In genomic region chr18:23998018-23998417, GRCh38 we compare ENCODE assay signal across 16 cellular contexts. TPM values are rescaled to one million over a fixed set of nuclear protein-coding genes. Genes with fewer than 3 reads are reported as not detected.
DNase-seq lines count a peak whose midpoint lies in the region; ATAC-seq and TF ChIP-seq lines count a peak whose summit lies in the region.
"Had no signal": no experiment of that assay in that cellular context is flagged by ENCODE, and none has a peak within 500 bp of the region (broad histone marks: within the 10 kb centered on the region; RNA-seq: fewer than 3 reads in every experiment).

No MANE protein-coding gene starts in this region.

- H3K4me2 ChIP-seq in OCI-LY7 (ENCODE audit: low read length) (peak overlapping the region; percentile 41), mammary epithelial cell (ENCODE audit: insufficient read depth, low read depth, low read length) (no peak overlapping the region)
- H3K4me2 ChIP-seq: A549; BLaER1 treated with 17β-estradiol and CSF1 and Interleukin-3, amounts not matched to agents 10 nM and 100 nM; KMS-11 had no signal

- H3K4me3 ChIP-seq in OCI-LY7 (ENCODE audit: low read depth, low read length, poor library complexity, severe bottlenecking) (no peak overlapping the region), mammary epithelial cell (replicated peaks in 1 of 3; ENCODE audit: insufficient read depth in 1 of 3, low read depth in 2 of 3, low read length in 3 of 3) (no peak overlapping the region), right atrium auricular region (no peak overlapping the region)
- H3K4me3 ChIP-seq: A549; BLaER1 treated with 17β-estradiol and CSF1 and Interleukin-3, amounts not matched to agents 10 nM and 100 nM; PC-9; SJCRH30 had no signal

- intact Hi-C loops in OCI-LY7 (cut with micrococcal nuclease; ENCODE audit: unreplicated experiment) (no loop called here), mammary epithelial cell (cut with micrococcal nuclease) (loop anchor here (1.0 kb wide), 2 partner anchors 16 to 78 kb away; partner anchors contain the start of gene TTC39C)

- peak overlapping the region; percentile 57 for H2AFZ ChIP-seq in OCI-LY7 (ENCODE audit: low read length)
- H2AFZ ChIP-seq in mammary epithelial cell (ENCODE audit: low read depth, low read length) = no peak overlapping the region
- H2AFZ ChIP-seq: PC-9 had no signal

- H3K4me3 Mint-ChIP-seq in activated naive CD8-positive, alpha-beta T cell treated with anti-CD3 and anti-CD28 coated beads, Interleukin-2, amount 50 U/mL, for 24 hours = no peak overlapping the region

- no peaks in the 10 kb centered on the region for H3K27me3 Mint-ChIP-seq in activated naive CD8-positive, alpha-beta T cell treated with anti-CD3 and anti-CD28 coated beads, Interleukin-2, amount 50 U/mL, for 24 hours

- H3K79me2 ChIP-seq in OCI-LY7 (ENCODE audit: insufficient read depth, low read depth, low read length) = no peaks in the 10 kb centered on the region
- no peaks in the 10 kb centered on the region for H3K79me2 ChIP-seq in mammary epithelial cell (ENCODE audit: insufficient read depth, low read length)

- WGBS in mammary epithelial cell (ENCODE audit: low coverage, missing lambda C conversion rate) = 100% methylated on average over 2 of the region's 2 CpGs

- H3K36me3 ChIP-seq in OCI-LY7 (ENCODE audit: insufficient read depth, low read length) (no peaks in the 10 kb centered on the region), mammary epithelial cell (ENCODE audit: insufficient read depth, low read length) (no peaks in the 10 kb centered on the region), right atrium auricular region (no peaks in the 10 kb centered on the region)
- H3K36me3 ChIP-seq: BLaER1 treated with 17β-estradiol and CSF1 and Interleukin-3, amounts not matched to agents 10 nM and 100 nM; SJCRH30 had no signal

- BruUV-seq in OCI-LY7 (replicated peaks; lab: Mats Ljungman, UMichigan) = no TSS peak
- BruUV-seq in mammary epithelial cell (replicated peaks; lab: Mats Ljungman, UMichigan) = no TSS peak

- H3K9me2 ChIP-seq in OCI-LY7 (ENCODE audit: insufficient read depth, low read length) = no peaks in the 10 kb centered on the region

- H3K27me3 ChIP-seq in mammary epithelial cell (ENCODE audit: insufficient read depth, low read length) (no peaks in the 10 kb centered on the region), right atrium auricular region (no peaks in the 10 kb centered on the region)
- H3K27me3 ChIP-seq: BLaER1 treated with 17β-estradiol and CSF1 and Interleukin-3, amounts not matched to agents 10 nM and 100 nM; SJCRH30 had no signal

- ATAC-seq in activated naive CD8-positive, alpha-beta T cell treated with anti-CD3 and anti-CD28 coated beads, Interleukin-2, amount 50 U/mL, for 24 hours = no peak
- ATAC-seq: A549 had no signal

- POLR2A ChIA-PET in OCI-LY7 (lab: Charles Lee) = interaction anchor here (0.6 to 1.2 kb wide), 10 partner anchors 9 to 399 kb away, joined by 3 to 11 read pairs (median 3); no protein-coding TSS in a partner anchor

- no peaks in the 10 kb centered on the region for H3K9me3 Mint-ChIP-seq in activated naive CD8-positive, alpha-beta T cell treated with anti-CD3 and anti-CD28 coated beads, Interleukin-2, amount 50 U/mL, for 24 hours

- dilution Hi-C loops in mammary epithelial cell (cut with HindIII; ENCODE audit: low sequenced_read_pairs) = no loop called here

- H3K4me1 ChIP-seq in OCI-LY7 (ENCODE audit: insufficient read depth, low read length, poor library complexity, severe bottlenecking) (peaks cover 7% of the 10 kb centered on the region), mammary epithelial cell (ENCODE audit: insufficient read depth, low read length) (peaks cover 33% of the 10 kb centered on the region), right atrium auricular region (no peaks in the 10 kb centered on the region)
- H3K4me1 ChIP-seq: Caco-2 had no signal

- H3K27ac Mint-ChIP-seq in activated naive CD8-positive, alpha-beta T cell treated with anti-CD3 and anti-CD28 coated beads, Interleukin-2, amount 50 U/mL, for 24 hours = no peak overlapping the region

- peak overlapping the region; percentile 11 for H3K9ac ChIP-seq in mammary epithelial cell (ENCODE audit: insufficient read depth, low read length)
- H3K9ac ChIP-seq: BLaER1 treated with 17β-estradiol and CSF1 and Interleukin-3, amounts not matched to agents 10 nM and 100 nM; KMS-11 had no signal

- no peaks in the 10 kb centered on the region for H3K36me3 Mint-ChIP-seq in activated naive CD8-positive, alpha-beta T cell treated with anti-CD3 and anti-CD28 coated beads, Interleukin-2, amount 50 U/mL, for 24 hours (ENCODE audit: low read depth)

- H4K20me1 ChIP-seq in OCI-LY7 (ENCODE audit: insufficient read depth, low read length) (no peaks in the 10 kb centered on the region), mammary epithelial cell (ENCODE audit: insufficient read depth, low read length) (no peaks in the 10 kb centered on the region)
- H4K20me1 ChIP-seq: BLaER1 treated with 17β-estradiol and CSF1 and Interleukin-3, amounts not matched to agents 10 nM and 100 nM had no signal

- TF ChIP-seq CTCF in OCI-LY7 (conservative IDR thresholded peaks at IDR 0.05; ENCODE audit: low read length) = no peak
- no peak for TF ChIP-seq CTCF in mammary epithelial cell (conservative IDR thresholded peaks at IDR 0.05 in 1 of 2, IDR thresholded peaks at IDR 0.05 in 1 of 2; ENCODE audit: extremely low read depth in 1 of 2, insufficient read depth in 1 of 2, low read depth in 1 of 2, low read length in 2 of 2)
- no peak for TF ChIP-seq CTCF in right atrium auricular region (IDR thresholded peaks at IDR 0.05)

- H3K4me1 Mint-ChIP-seq in activated naive CD8-positive, alpha-beta T cell treated with anti-CD3 and anti-CD28 coated beads, Interleukin-2, amount 50 U/mL, for 24 hours = peaks cover 44% of the 10 kb centered on the region

- H3K9me3 ChIP-seq in OCI-LY7 (ENCODE audit: low read length) (no peaks in the 10 kb centered on the region), mammary epithelial cell (replicated peaks; ENCODE audit: insufficient read depth, low read length) (no peaks in the 10 kb centered on the region), right atrium auricular region (no peaks in the 10 kb centered on the region)
- H3K9me3 ChIP-seq: A549; BLaER1 treated with 17β-estradiol and CSF1 and Interleukin-3, amounts not matched to agents 10 nM and 100 nM; Caco-2; SJCRH30 had no signal

- DNase-seq in NCI-H748 (lab: John Stamatoyannopoulos, UW; ENCODE audit: unreplicated experiment) = peak; percentile 29
- no peak for DNase-seq in NCI-H748 treated with DMSO at 0.1 percent for 48 hours (lab: John Stamatoyannopoulos, UW)
- DNase-seq in OCI-LY7 (ENCODE audit: low spot score) = no peak
- no peak for DNase-seq in mammary epithelial cell
- no peak for DNase-seq in activated T-cell treated with anti-CD3 and anti-CD28 coated beads for 4 hours
- no peak for DNase-seq in stimulated activated CD4-positive, alpha-beta T cell treated with anti-CD3 and anti-CD28 coated beads, Interleukin-2, amount 100 ng/mL, for 48 hours
- no peak for DNase-seq in right atrium auricular region (ENCODE audit: low spot score)
- DNase-seq in activated naive CD8-positive, alpha-beta T cell treated with anti-CD3 and anti-CD28 coated beads, Interleukin-2, amount 50 U/mL, for 24 hours = no peak
- DNase-seq: GDM1, NCI-H446, SJCRH30 had no signal

- H3K27ac ChIP-seq in OCI-LY7 (ENCODE audit: low read depth, low read length, poor library complexity, severe bottlenecking) (no peak overlapping the region), mammary epithelial cell (ENCODE audit: insufficient read depth, low read depth, low read length) (peak overlapping the region; percentile 14), right atrium auricular region (no peak overlapping the region)
- H3K27ac ChIP-seq: A549; BLaER1 treated with 17β-estradiol and CSF1 and Interleukin-3, amounts not matched to agents 10 nM and 100 nM; KMS-11; PC-9; SJCRH30 had no signal

- in situ Hi-C loops in mammary epithelial cell (cut with MboI; ENCODE audit: low sequenced_read_pairs in 2 of 2) = no loop called here

- CTCF ChIA-PET in OCI-LY7 (lab: Charles Lee; ENCODE audit: unreplicated experiment) (interaction anchor here (0.9 kb wide), 1 partner anchor 15 kb away, joined by 3 read pairs; no protein-coding TSS in a partner anchor), mammary epithelial cell (lab: Charles Lee; ENCODE audit: low non-redundant PET) (no interaction called here)

RNA-seq across cellular contexts. Expression of gene TTC39C, which starts 16.5 kb away (rescaled TPM):
- 31.4 and 33.4 TPM in 2 replicates for total RNA-seq in OCI-LY7 (2014; rRNA removed; shearing (Covaris generic))
- 47.0 TPM in 2 replicates for total RNA-seq in OCI-LY7 (2022)
- 10 to 100 TPM; 12.0 to 31.0 TPM for total RNA-seq in mammary epithelial cell
- polyA plus RNA-seq in mammary epithelial cell = 16.4 TPM
- polyA minus RNA-seq in mammary epithelial cell = 44.2 TPM
- total RNA-seq in right atrium auricular region = 10 to 100 TPM in 1 of 2 donors, 1 to 10 TPM in 1; 4.2 to 10.3 TPM
